Comparison of ENCODE assay signal across 28 cellular contexts in the genomic region with DNA sequence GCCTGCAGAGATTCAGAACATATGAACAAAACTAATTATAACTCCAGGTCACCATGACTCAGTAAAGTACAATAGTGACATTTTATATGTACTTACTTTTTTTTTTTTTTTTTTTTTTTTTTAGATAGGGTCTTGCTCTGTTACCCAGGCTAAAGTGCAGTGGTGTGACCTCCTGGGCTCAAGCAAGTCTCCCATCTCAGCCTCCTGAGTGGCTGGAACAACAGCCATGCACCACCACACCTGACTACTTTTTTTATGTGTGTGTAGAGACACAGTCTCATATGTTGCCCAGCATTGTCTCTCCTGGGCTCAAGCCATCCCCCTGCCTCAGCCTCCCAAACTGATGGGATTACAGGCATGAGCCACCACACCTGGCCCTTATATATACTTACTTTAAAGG.
"Had no signal": no experiment of that assay in that cellular context is flagged by ENCODE, and none has a peak within 500 bp of the region (broad histone marks: within the 10 kb centered on the region; RNA-seq: fewer than 3 reads in every experiment).

No MANE protein-coding gene starts in this region.

- DNase-seq: activated CD4-positive, alpha-beta T cell treated with anti-CD3 and anti-CD28 coated beads for 48 hours; activated CD4-positive, alpha-beta T cell treated with anti-CD3 and anti-CD28 coated beads, Interleukin-2, amount 50 U/mL, for 1 hour; activated CD4-positive, alpha-beta T cell treated with anti-CD3 and anti-CD28 coated beads, Interleukin-2, amount 50 U/mL, for 48 hours; activated CD8-positive, alpha-beta memory T cell treated with anti-CD3 and anti-CD28 coated beads for 24 hours; activated CD8-positive, alpha-beta T cell treated with anti-CD3 and anti-CD28 coated beads for 36 hours; activated effector memory CD4-positive, alpha-beta T cell treated with Interleukin-2 at 50 U/mL for 16 hours; activated gamma-delta T cell treated with Interleukin-2 at 50 U/mL for 16 hours; activated naive CD4-positive, alpha-beta T cell treated with anti-CD3 and anti-CD28 coated beads for 36 hours; activated naive CD8-positive, alpha-beta T cell treated with anti-CD3 and anti-CD28 coated beads for 36 hours; activated naive CD8-positive, alpha-beta T cell treated with anti-CD3 and anti-CD28 coated beads, Interleukin-2, amount 50 U/mL, for 24 hours; activated T-cell treated with anti-CD3 and anti-CD28 coated beads, Interleukin-2, amount 50 U/mL, for 4 hours; adrenal gland; amygdala; aorta; body of pancreas; caudate nucleus; cortex of kidney; dermis blood vessel endothelial cell; effector CD4-positive, alpha-beta T cell; effector memory CD8-positive, alpha-beta T cell; erythroblast; foreskin keratinocyte; gastrocnemius medialis; glutamatergic neuron; heart left ventricle; T-helper 2 cell had no signal

- ATAC-seq: activated CD8-positive, alpha-beta T cell treated with anti-CD3 and anti-CD28 coated beads for 36 hours; activated naive CD8-positive, alpha-beta T cell treated with anti-CD3 and anti-CD28 coated beads, Interleukin-2, amount 50 U/mL, for 24 hours; activated T-cell treated with anti-CD3 and anti-CD28 coated beads, Interleukin-2, amount 50 U/mL, for 4 hours; body of pancreas; effector memory CD8-positive, alpha-beta T cell; foreskin keratinocyte; gastrocnemius medialis; heart left ventricle had no signal

- H3K27ac ChIP-seq: adrenal gland, body of pancreas, esophagus muscularis mucosa, foreskin keratinocyte, gastrocnemius medialis, heart left ventricle had no signal

- H3K36me3 ChIP-seq: adrenal gland, esophagus muscularis mucosa, gastrocnemius medialis, heart left ventricle had no signal

- H3K4me1 ChIP-seq: adrenal gland, esophagus muscularis mucosa, foreskin keratinocyte, gastrocnemius medialis, heart left ventricle had no signal

- FAIRE-seq: colon had no signal

- H3K9me3 ChIP-seq: adrenal gland, body of pancreas, esophagus muscularis mucosa, gastrocnemius medialis had no signal

- H3K4me3 ChIP-seq: adrenal gland, body of pancreas, esophagus muscularis mucosa, gastrocnemius medialis, heart left ventricle had no signal

- H3K27me3 ChIP-seq: adrenal gland, body of pancreas, esophagus muscularis mucosa, foreskin keratinocyte, gastrocnemius medialis, heart left ventricle had no signal
